8 cellular contexts compared by ENCODE assay signal in the genomic region with DNA sequence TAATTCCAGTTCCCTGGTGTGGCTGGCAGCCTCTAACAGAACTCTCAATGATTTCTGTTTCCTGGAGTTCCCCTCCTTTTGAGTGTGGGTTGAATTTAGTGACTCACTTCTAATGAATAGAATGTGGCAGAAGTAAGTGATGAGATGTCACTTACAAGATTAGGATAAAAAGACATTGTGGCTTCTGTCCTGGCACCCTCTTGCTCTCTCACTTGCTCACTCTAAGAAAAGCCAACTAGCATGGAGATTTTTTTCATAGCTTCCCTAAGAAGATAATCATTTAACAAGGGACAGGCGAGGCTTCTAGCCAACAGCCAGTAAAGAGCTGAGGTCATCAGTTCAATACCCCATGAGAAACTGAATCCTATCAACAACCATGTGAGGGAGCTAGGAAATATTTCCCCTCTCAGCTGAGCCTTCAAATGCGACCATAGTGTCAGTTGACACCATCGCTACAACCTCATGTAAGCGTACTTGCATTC.
DNase-seq lines count a peak whose midpoint lies in the region; ATAC-seq, FAIRE-seq and TF ChIP-seq lines count a peak whose summit lies in the region.

No MANE protein-coding gene starts in this region.

- peak; percentile 34 for ATAC-seq in GM19372 (IDR thresholded peaks at IDR 0.05; ENCODE audit: low read depth, unreplicated experiment)
- no peak for ATAC-seq in HG02973 (IDR thresholded peaks at IDR 0.05; ENCODE audit: unreplicated experiment)

- no peak overlapping the region for H3K4me3 ChIP-seq in fibroblast of pulmonary artery (replicated peaks; ENCODE audit: low read depth, low read length)

- no peak for FAIRE-seq in D721Med (lab: Jason Lieb, UNC)

- peak; percentile 96 for DNase-seq in Caki2 (ENCODE audit: low read depth)
- DNase-seq in NCI-H460 (ENCODE audit: extremely low read depth, low read depth), result peak; percentile 57
- DNase-seq in fibroblast of pulmonary artery (ENCODE audit: low read depth), result peak; percentile 70
- DNase-seq in D721Med (ENCODE audit: insufficient read length, low spot score), result no peak
- no peak for DNase-seq in SK-N-DZ (ENCODE audit: low spot score)
- DNase-seq in RPMI8226, result no peak

- in situ Hi-C loops in Caki2 (cut with HindIII; ENCODE audit: low pct_unique_long_range_greater_than_20kb, low sequenced_read_pairs), result no loop called here

- no peak for TF ChIP-seq CTCF in fibroblast of pulmonary artery (IDR thresholded peaks at IDR 0.05; ENCODE audit: low read length, missing control alignments)
- no peak for TF ChIP-seq CTCF in D721Med (IDR thresholded peaks at IDR 0.05; ENCODE audit: insufficient read depth, missing control alignments)

Comparison
In these comparisons a context has a peak if more than half of its experiments do, and no peak if none do; other contexts are left out.
1. DNase-seq: peak in Caki2 (single experiment), NCI-H460 (single experiment) and fibroblast of pulmonary artery (single experiment); none in D721Med (single experiment), SK-N-DZ (single experiment) and RPMI8226 (single experiment).